In the genomic region with DNA sequence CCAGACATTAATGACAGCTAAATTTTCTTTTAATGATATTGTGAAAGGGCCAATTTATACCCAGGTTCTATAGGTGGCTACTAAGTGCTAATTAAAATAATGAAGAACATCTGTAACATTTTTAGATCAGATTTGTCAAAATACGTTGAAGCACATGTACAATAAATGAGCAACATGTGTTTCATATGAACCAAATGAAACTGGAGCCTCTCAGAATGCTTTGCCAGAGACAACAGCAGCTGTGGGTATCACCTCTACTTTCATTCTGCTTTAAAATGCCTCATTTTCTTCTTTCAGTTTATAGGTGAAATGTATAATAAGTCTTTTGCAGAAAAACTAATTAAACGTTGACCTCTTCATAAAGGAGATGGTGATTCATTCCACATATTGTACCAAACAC, we compare ENCODE assay signal across 1 cellular context.
TF ChIP-seq lines count a peak whose summit lies in the region.

No MANE protein-coding gene starts in this region.

TF ChIP-seq in HepG2, 621 proteins besides CTCF, POLR2A, EP300 and RAD21:
- no peak for TF ChIP-seq ZNF546 (CRISPR knock-in tag; conservative IDR thresholded peaks at IDR 0.05)
- peak; percentile 77 for TF ChIP-seq MNT (IDR thresholded peaks at IDR 0.05)
